ENCODE assay signal across 1 cellular context in genomic region chr5:43213951-43214350, GRCh38.
TF ChIP-seq lines count a peak whose summit lies in the region.

No MANE protein-coding gene starts in this region.

TF ChIP-seq in K562, 482 proteins besides CTCF, POLR2A, EP300 and RAD21:
- TF ChIP-seq ASH1L (IDR thresholded peaks at IDR 0.05; ENCODE audit: borderline replicate concordance, low read depth, partially characterized antibody) (no peak), CBFA2T3 (IDR thresholded peaks at IDR 0.05) (peak; percentile 38), BRD4 (IDR thresholded peaks at IDR 0.05) (no peak), GATAD2B (IDR thresholded peaks at IDR 0.05; ENCODE audit: borderline replicate concordance) (no peak), E2F5 (CRISPR knock-in tag; IDR thresholded peaks at IDR 0.05) (no peak), RCOR1 (IDR thresholded peaks at IDR 0.05; ENCODE audit: borderline replicate concordance in 1 of 2, low read depth in 2 of 2, low read length in 2 of 2) (no peak), TAL1 (IDR thresholded peaks at IDR 0.05) (0 out of 2 replicates have a peak, but pooled peaks have one; percentile 9), SNIP1 (IDR thresholded peaks at IDR 0.05; ENCODE audit: low read depth) (no peak), CHCHD3 (CRISPR knock-in tag; IDR thresholded peaks at IDR 0.05) (no peak), COPS2 (conservative IDR thresholded peaks at IDR 0.05) (no peak), POLR2AphosphoS5 (IDR thresholded peaks at IDR 0.05; ENCODE audit: control insufficient read depth, insufficient read depth, low read depth, low read length) (no peak), ARID1B (IDR thresholded peaks at IDR 0.05) (0 out of 2 replicates have a peak, but pooled peaks have one; percentile 25)
